ENCODE assay signal across 8 cellular contexts in the genomic region with DNA sequence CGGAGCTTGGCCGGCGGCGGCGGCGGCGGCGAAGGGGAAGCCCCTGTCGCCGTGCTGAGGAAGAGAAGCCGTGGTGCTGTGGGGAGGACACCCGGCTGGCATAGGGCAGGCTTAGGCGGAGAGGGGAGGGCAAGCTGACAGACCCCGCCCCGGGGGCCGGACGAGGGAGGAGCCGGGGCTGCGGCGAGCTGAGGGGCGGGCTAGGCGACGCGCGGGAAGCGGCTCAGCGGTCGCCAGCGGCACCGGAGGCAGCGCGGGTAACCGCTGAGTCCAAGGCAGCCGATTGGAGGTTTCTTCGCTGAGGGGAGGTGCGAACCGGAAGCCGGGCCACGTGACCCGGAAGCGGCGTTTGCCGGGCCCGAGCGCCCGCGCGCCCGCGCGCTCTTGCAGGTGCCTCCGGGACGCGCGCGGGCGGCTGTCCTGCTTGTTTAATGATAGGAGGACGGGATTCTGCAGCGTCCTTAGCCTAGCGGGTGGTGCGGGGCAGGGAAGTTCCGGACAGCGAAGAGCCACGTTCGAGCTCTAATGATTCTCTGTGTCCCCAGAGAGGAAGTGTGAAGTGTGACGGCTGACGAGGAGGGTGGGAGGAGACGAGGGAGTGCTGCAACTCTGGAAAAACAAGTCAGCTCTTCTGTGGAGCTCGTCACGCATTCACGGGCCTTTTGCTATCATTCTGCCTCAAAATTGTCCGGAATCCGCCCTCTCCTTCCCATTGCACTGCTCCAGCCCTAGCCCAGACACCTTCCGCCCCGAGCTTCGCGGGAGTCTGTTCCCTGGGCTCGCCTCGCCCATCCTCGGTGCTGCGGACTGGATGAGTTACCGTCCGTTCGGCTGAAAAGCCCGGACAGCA. TPM values are rescaled to one million over a fixed set of nuclear protein-coding genes. Genes with fewer than 3 reads are reported as not detected.
DNase-seq lines count a peak whose midpoint lies in the region; ATAC-seq and TF ChIP-seq lines count a peak whose summit lies in the region.

A gene (minus strand): TSS at position 102 of the 850 bp plus-strand sequence. CDS start 2,289 bp downstream, outside the sequence.

- peak within 1 kb of the TSS; percentile 88 for H3K4me2 ChIP-seq in PC-9

- H2AFZ ChIP-seq in PC-9, result peak within 1 kb of the TSS; percentile 97

- POLR2A ChIA-PET in PC-9 (lab: Charles Lee; ENCODE audit: unreplicated experiment), result interaction anchor here (0.6 to 1.0 kb wide), 3 partner anchors 31 to 864 kb away, joined by 3 to 20 read pairs (median 4); a partner anchor contains a TSS

- BruUV-seq in PC-9 (replicated peaks; lab: Mats Ljungman, UMichigan), result TSS peak; percentile 96

- H3K36me3 ChIP-seq in PC-9 (ENCODE audit: low read depth) (no peaks in the 10 kb centered on the region), mucosa of rectum (ENCODE audit: control insufficient read depth in 2 of 2, insufficient read depth in 2 of 2, low read length in 2 of 2) (no peaks in the 10 kb centered on the region)

- H3K9me2 ChIP-seq in PC-9 (ENCODE audit: insufficient read depth), result no peaks in the 10 kb centered on the region

- intact Hi-C loops in PC-9 (cut with micrococcal nuclease; ENCODE audit: unreplicated experiment), result no loop called here

- peak within 1 kb of the TSS; percentile 58 to 78 for H3K9ac ChIP-seq in mucosa of rectum (ENCODE audit: low read depth in 1 of 2, low read length in 2 of 2)

- peak within 1 kb of the TSS; percentile 61 for H3K27ac ChIP-seq in PC-9
- peak within 1 kb of the TSS; percentile 80 to 90 for H3K27ac ChIP-seq in mucosa of rectum (ENCODE audit: low read depth in 2 of 2, low read length in 2 of 2)

- ATAC-seq in GM21723 (IDR thresholded peaks at IDR 0.05; ENCODE audit: unreplicated experiment), result peak; percentile 96

- peak within 1 kb of the TSS; percentile 78 for H3K4me3 ChIP-seq in PC-9
- H3K4me3 ChIP-seq in epithelial cell of proximal tubule (ENCODE audit: low read depth, low read length), result peak within 1 kb of the TSS; percentile 69
- peak within 1 kb of the TSS; percentile 97 to 98 for H3K4me3 ChIP-seq in mucosa of rectum (ENCODE audit: low read length in 2 of 2)

- in situ Hi-C loops in KBM-7 (cut with MboI; ENCODE audit: low pct_unique_long_range_greater_than_20kb, low sequenced_read_pairs), result no loop called here

- H3K4me1 ChIP-seq in PC-9 (replicated peaks; ENCODE audit: insufficient read depth), result peaks cover 7% of the 10 kb centered on the region; the same call in 1 of the 2 replicates
- H3K4me1 ChIP-seq in mucosa of rectum (ENCODE audit: control insufficient read depth in 2 of 2, insufficient read depth in 2 of 2, low read length in 2 of 2), result peaks cover 6 to 9% of the 10 kb centered on the region in 2 donors

- H3K27me3 ChIP-seq in PC-9 (ENCODE audit: insufficient read depth, low read depth) (no peaks in the 10 kb centered on the region), mucosa of rectum (ENCODE audit: control insufficient read depth in 2 of 2, insufficient read depth in 2 of 2, low read length in 2 of 2) (peaks cover 0 to 2% of the 10 kb centered on the region in 2 donors)

- peaks cover 9% of the 10 kb centered on the region; the same call in 1 of the 2 replicates for H3F3A ChIP-seq in PC-9 (ENCODE audit: insufficient read depth, low read depth)

- DNase-seq in DMS53 (lab: John Stamatoyannopoulos, UW), result peak; percentile 98
- peak; percentile 99 for DNase-seq in KBM-7
- DNase-seq in PC-9, result peak; percentile 81 to 95
- DNase-seq in activated T-cell treated with anti-CD3 and anti-CD28 coated beads, Interleukin-2, amount 50 U/mL, for 1 hour, result peak; percentile 99
- DNase-seq in epithelial cell of proximal tubule (ENCODE audit: low read depth), result no peak
- DNase-seq in stimulated activated CD8-positive, alpha-beta memory T cell treated with anti-CD3 and anti-CD28 coated beads, Interleukin-4, amount 100 ng/mL, for 4 hours (ENCODE audit: low read depth in 2 of 2, low spot score in 1 of 2), result peak; percentile 67 to 96

- CTCF ChIA-PET in PC-9 (lab: Charles Lee), result no interaction called here

- TF ChIP-seq CTCF in PC-9 (conservative IDR thresholded peaks at IDR 0.05) (no peak), epithelial cell of proximal tubule (conservative IDR thresholded peaks at IDR 0.05; ENCODE audit: low read depth, low read length) (no peak)

- no peaks in the 10 kb centered on the region for H4K20me1 ChIP-seq in PC-9 (ENCODE audit: insufficient read depth)

- H3K9me3 ChIP-seq in PC-9 (ENCODE audit: insufficient read depth, low read depth) (no peaks in the 10 kb centered on the region), mucosa of rectum (ENCODE audit: control insufficient read depth in 2 of 2, low read length in 2 of 2) (no peaks in the 10 kb centered on the region)

- no peaks in the 10 kb centered on the region for H3K79me2 ChIP-seq in PC-9 (ENCODE audit: low read depth)

RNA-seq across cellular contexts. Expression of the gene that starts here (rescaled TPM):
- 10.6 and 14.2 TPM in 2 replicates for total RNA-seq in PC-9 (2021)
- total RNA-seq in epithelial cell of proximal tubule, result 48.6 and 69.0 TPM in 2 replicates
